In genomic region chr3:100033184-100033583, GRCh38 we compare ENCODE assay signal across 17 cellular contexts.
DNase-seq lines count a peak whose midpoint lies in the region; ATAC-seq, FAIRE-seq and TF ChIP-seq lines count a peak whose summit lies in the region.
"Had no signal": no experiment of that assay in that cellular context is flagged by ENCODE, and none has a peak within 500 bp of the region (broad histone marks: within the 10 kb centered on the region; RNA-seq: fewer than 3 reads in every experiment).

No MANE protein-coding gene starts in this region.

- no TSS peak for BruUV-seq in MCF 10A (replicated peaks; lab: Mats Ljungman, UMichigan)

- no peaks in the 10 kb centered on the region for H3K79me2 ChIP-seq in astrocyte (ENCODE audit: insufficient read depth, low read length)
- H3K79me2 ChIP-seq: parathyroid adenoma had no signal

- H3K27me3 ChIP-seq in breast epithelium (no peaks in the 10 kb centered on the region), astrocyte (ENCODE audit: insufficient read depth, low read length) (no peaks in the 10 kb centered on the region)
- H3K27me3 ChIP-seq: esophagus squamous epithelium, suprapubic skin had no signal

- H3K4me1 ChIP-seq in breast epithelium (no peaks in the 10 kb centered on the region), astrocyte (ENCODE audit: insufficient read depth, low read length) (peaks cover 32% of the 10 kb centered on the region)

- H3K27ac ChIP-seq in breast epithelium (no peak overlapping the region), astrocyte (ENCODE audit: low read depth, low read length) (peak overlapping the region; percentile 78)
- H3K27ac ChIP-seq: cardiac muscle cell, parathyroid adenoma, suprapubic skin, VCaP had no signal

- FAIRE-seq in astrocyte (lab: Jason Lieb, UNC) (peak; percentile 37), urothelium cell line (lab: Jason Lieb, UNC) (no peak)

- no peak for ATAC-seq in HG03045 (IDR thresholded peaks at IDR 0.05; ENCODE audit: unreplicated experiment)
- ATAC-seq: activated T-cell treated with anti-CD3 and anti-CD28 coated beads, Interleukin-2, amount 50 U/mL, for 4 hours; left lobe of liver had no signal

- CTCF ChIA-PET in MCF 10A (lab: Yijun Ruan, JAX) = interaction anchor here (0.6 to 1.5 kb wide), 3 partner anchors 13 to 283 kb away, joined by 3 to 4 read pairs (median 3); no protein-coding TSS in a partner anchor

- H3K4me1 Mint-ChIP-seq in MCF 10A (ENCODE audit: insufficient read depth, unreplicated experiment) = peaks cover 19% of the 10 kb centered on the region
- peaks cover 51% of the 10 kb centered on the region for H3K4me1 Mint-ChIP-seq in astrocyte (ENCODE audit: low read depth, unreplicated experiment)

- H3K4me2 ChIP-seq in astrocyte (ENCODE audit: low read length) = peak overlapping the region; percentile 31

- TF ChIP-seq POLR2A in breast epithelium (IDR thresholded peaks at IDR 0.05) = no peak

- no peaks in the 10 kb centered on the region for H3K36me3 Mint-ChIP-seq in MCF 10A (ENCODE audit: insufficient read depth, unreplicated experiment)
- H3K36me3 Mint-ChIP-seq in astrocyte (ENCODE audit: low read depth, unreplicated experiment) = no peaks in the 10 kb centered on the region

- H3K4me3 Mint-ChIP-seq in MCF 10A (ENCODE audit: unreplicated experiment) = peak overlapping the region; percentile 6
- no peak overlapping the region for H3K4me3 Mint-ChIP-seq in astrocyte (ENCODE audit: unreplicated experiment)
- H3K4me3 Mint-ChIP-seq: activated T-cell treated with anti-CD3 and anti-CD28 coated beads, Interleukin-2, amount 50 U/mL, for 4 hours had no signal

- TF ChIP-seq CTCF in MCF 10A (IDR thresholded peaks at IDR 0.05; ENCODE audit: unreplicated experiment) (no peak), breast epithelium (IDR thresholded peaks at IDR 0.05) (no peak), astrocyte (IDR thresholded peaks at IDR 0.05; ENCODE audit: insufficient read depth, low read depth, low read length) (no peak)

- H3K27me3 Mint-ChIP-seq in MCF 10A (ENCODE audit: insufficient read depth, unreplicated experiment) (no peaks in the 10 kb centered on the region), astrocyte (ENCODE audit: low read depth, unreplicated experiment) (no peaks in the 10 kb centered on the region)

- no peak overlapping the region for H2AFZ ChIP-seq in astrocyte (ENCODE audit: low read depth, low read length)
- H2AFZ ChIP-seq: parathyroid adenoma had no signal

- POLR2A ChIA-PET in MCF 10A (lab: Yijun Ruan, JAX) = interaction anchor here (0.6 to 3.2 kb wide), 9 partner anchors 9 to 95 kb away, joined by 3 to 30 read pairs (median 7); no protein-coding TSS in a partner anchor

- intact Hi-C loops in MCF 10A (cut with micrococcal nuclease) = no loop called here
- intact Hi-C loops in breast epithelium (cut with DNase I; ENCODE audit: low total_unique reads) = no loop called here

- H3K9ac ChIP-seq in astrocyte (ENCODE audit: low read length) = peak overlapping the region; percentile 59
- H3K9ac ChIP-seq: parathyroid adenoma had no signal

- H3K9me3 ChIP-seq in breast epithelium (no peaks in the 10 kb centered on the region), astrocyte (ENCODE audit: insufficient read depth, low read depth, low read length) (no peaks in the 10 kb centered on the region)
- H3K9me3 ChIP-seq: esophagus squamous epithelium, suprapubic skin had no signal

- H3K27ac Mint-ChIP-seq in MCF 10A (ENCODE audit: low read depth, unreplicated experiment) (peak overlapping the region; percentile 74), astrocyte (ENCODE audit: unreplicated experiment) (peak overlapping the region; percentile 96)

- peak; percentile 11 for DNase-seq in MCF 10A (ENCODE audit: unreplicated experiment)
- no peak for DNase-seq in breast epithelium (ENCODE audit: low spot score in 2 of 2)
- DNase-seq in astrocyte (ENCODE audit: low read depth) = peak; percentile 99
- peak; percentile 78 for DNase-seq in kidney glomerular epithelial cell (lab: John Stamatoyannopoulos, UW)
- peak; percentile 50 for DNase-seq in urothelium cell line (ENCODE audit: low spot score)
- no peak for DNase-seq in GDM1 (lab: John Stamatoyannopoulos, UW)
- no peak for DNase-seq in NCI-H146 treated with DMSO at 0.1 percent for 48 hours (lab: John Stamatoyannopoulos, UW; ENCODE audit: unreplicated experiment)
- DNase-seq: ACHN; activated T-cell treated with anti-CD3 and anti-CD28 coated beads, Interleukin-2, amount 50 U/mL, for 4 hours; esophagus squamous epithelium; SHP77 had no signal

- no peaks in the 10 kb centered on the region for H3K9me3 Mint-ChIP-seq in MCF 10A (ENCODE audit: unreplicated experiment)
- H3K9me3 Mint-ChIP-seq in astrocyte (ENCODE audit: unreplicated experiment) = no peaks in the 10 kb centered on the region
- H3K9me3 Mint-ChIP-seq: activated T-cell treated with anti-CD3 and anti-CD28 coated beads, Interleukin-2, amount 50 U/mL, for 4 hours had no signal

- no peaks in the 10 kb centered on the region for H4K20me1 ChIP-seq in astrocyte (ENCODE audit: insufficient read depth, low read length)

- H3K4me3 ChIP-seq in breast epithelium = no peak overlapping the region
- H3K4me3 ChIP-seq in astrocyte (ENCODE audit: insufficient read depth, low read depth, low read length) = no peak overlapping the region
- H3K4me3 ChIP-seq: cardiac muscle cell, esophagus squamous epithelium, suprapubic skin had no signal

- H3K36me3 ChIP-seq in breast epithelium (no peaks in the 10 kb centered on the region), astrocyte (ENCODE audit: insufficient read depth, low read length) (no peaks in the 10 kb centered on the region)
- H3K36me3 ChIP-seq: cardiac muscle cell, esophagus squamous epithelium, suprapubic skin had no signal

Comparison
In these comparisons a context has a peak if more than half of its experiments do, and no peak if none do; other contexts are left out.
1. DNase-seq: peak in MCF 10A (single experiment), astrocyte (single experiment), kidney glomerular epithelial cell (single experiment) and urothelium cell line (single experiment); none in breast epithelium (0 of 2), GDM1 (single experiment) and NCI-H146 treated with DMSO at 0.1 percent for 48 hours (single experiment).